In the genomic region with DNA sequence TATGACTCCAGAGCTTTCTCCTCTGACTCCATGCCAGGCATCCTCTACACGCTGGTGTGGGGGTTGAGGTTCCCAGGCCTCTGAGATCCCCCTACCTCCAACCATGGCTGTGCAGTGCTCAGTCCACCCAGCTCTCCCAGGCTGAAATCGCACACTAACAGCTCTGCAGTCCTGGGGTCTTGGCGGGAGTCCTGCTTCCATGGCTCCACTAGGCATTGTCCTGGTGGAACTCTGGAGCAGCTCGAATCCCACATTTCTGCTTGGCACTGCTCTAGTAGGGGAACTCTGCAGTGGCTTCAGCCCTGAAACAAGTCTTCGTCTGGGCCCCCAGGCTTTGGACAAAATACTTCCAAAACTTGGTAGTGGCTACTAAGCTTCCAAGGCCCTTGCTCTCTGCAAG, we compare ENCODE assay signal across 1 cellular context.
TF ChIP-seq lines count a peak whose summit lies in the region.

No MANE protein-coding gene starts in this region.

TF ChIP-seq in H1, 55 proteins besides CTCF, POLR2A, EP300 and RAD21:
- TF ChIP-seq POU5F1 (IDR thresholded peaks at IDR 0.05; ENCODE audit: low read depth, low read length), result no peak
- no peak for TF ChIP-seq FOSL1 (IDR thresholded peaks at IDR 0.05; ENCODE audit: insufficient read depth, low read depth, low read length)
- TF ChIP-seq SIN3A (conservative IDR thresholded peaks at IDR 0.05 in 1 of 2, IDR thresholded peaks at IDR 0.05 in 1 of 2; ENCODE audit: low read depth in 1 of 2, low read length in 2 of 2), result no peak
- TF ChIP-seq EGR1 (IDR thresholded peaks at IDR 0.05; ENCODE audit: borderline replicate concordance, low read depth, low read length), result no peak
- TF ChIP-seq TEAD4 (IDR thresholded peaks at IDR 0.05; ENCODE audit: low read depth, low read length), result no peak
- TF ChIP-seq CREB1 (IDR thresholded peaks at IDR 0.05), result no peak
- TF ChIP-seq CBX8 (IDR thresholded peaks at IDR 0.05; ENCODE audit: borderline replicate concordance, low read depth, low read length), result no peak
- TF ChIP-seq CHD1 (IDR thresholded peaks at IDR 0.05; ENCODE audit: low read depth, low read length), result no peak
- no peak for TF ChIP-seq NANOG (IDR thresholded peaks at IDR 0.05; ENCODE audit: insufficient read depth, low read depth, low read length, poor library complexity, severe bottlenecking)
- TF ChIP-seq GABPA (IDR thresholded peaks at IDR 0.05; ENCODE audit: borderline replicate concordance, insufficient read depth, low read length), result no peak
- no peak for TF ChIP-seq HDAC2 (IDR thresholded peaks at IDR 0.05; ENCODE audit: borderline replicate concordance in 1 of 2, low read depth in 2 of 2, low read length in 2 of 2)
- no peak for TF ChIP-seq POLR2AphosphoS5 (IDR thresholded peaks at IDR 0.05; ENCODE audit: low read depth, low read length)
- no peak for TF ChIP-seq SIX5 (IDR thresholded peaks at IDR 0.05; ENCODE audit: low read depth, low read length)
- no peak for TF ChIP-seq CBX5 (IDR thresholded peaks at IDR 0.05; ENCODE audit: low read depth, low read length)
- TF ChIP-seq CTBP2 (IDR thresholded peaks at IDR 0.05; ENCODE audit: borderline replicate concordance, insufficient read depth, insufficient read length, low read length), result no peak
- TF ChIP-seq TAF1 (IDR thresholded peaks at IDR 0.05; ENCODE audit: low read depth, low read length), result no peak
TF ChIP-seq in H1: peak in this region for 0.
